27 cellular contexts compared by ENCODE assay signal in the genomic region with DNA sequence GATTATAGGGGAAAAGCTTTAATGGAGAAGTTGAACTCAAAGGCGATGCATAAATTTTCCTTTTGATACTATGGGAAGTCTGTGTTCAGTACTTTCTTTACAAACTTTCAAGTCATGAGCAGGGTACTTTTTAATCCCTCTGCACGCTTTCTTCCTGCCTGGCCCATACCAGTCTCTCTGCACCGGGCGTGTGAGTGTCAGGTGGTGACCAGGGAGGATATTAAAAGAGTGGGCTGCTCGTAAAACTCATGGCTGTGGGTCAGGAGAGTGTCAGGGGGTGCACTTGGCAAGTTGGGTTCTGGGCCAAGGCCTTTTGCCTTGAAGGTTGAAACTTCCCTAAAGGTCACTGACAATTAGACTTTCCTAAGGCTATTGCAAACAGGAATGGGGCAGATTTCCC.
"Had no signal": no experiment of that assay in that cellular context is flagged by ENCODE, and none has a peak within 500 bp of the region (broad histone marks: within the 10 kb centered on the region; RNA-seq: fewer than 3 reads in every experiment).

No MANE protein-coding gene starts in this region.

- H3K9me3 Mint-ChIP-seq: dendritic cell treated with granulocyte-macrophage colony-stimulating factor and Interleukin-4, amounts not matched to agents 40 ng/mL and 50 ng/mL, for 4 days; stimulated activated naive CD8-positive, alpha-beta T cell treated with anti-CD3 and anti-CD28 coated beads, Interleukin-15, Interleukin-2, amounts not matched to agents 100 ng/mL and 50 ng/mL, for 24 hours had no signal

- H3K4me1 Mint-ChIP-seq: central memory CD8-positive, alpha-beta T cell; naive B cell; stimulated activated effector memory CD8-positive, alpha-beta T cell treated with anti-CD3 and anti-CD28 coated beads, Interleukin-12 subunit alpha, Interleukin-12 subunit beta, amount 100 ng/mL, for 72 hours had no signal

- H3K36me3 Mint-ChIP-seq: activated naive CD8-positive, alpha-beta T cell; naive B cell; stimulated activated effector memory CD8-positive, alpha-beta T cell treated with anti-CD3 and anti-CD28 coated beads, Interleukin-12 subunit alpha, Interleukin-12 subunit beta, amount 100 ng/mL, for 72 hours had no signal

- H3K27ac Mint-ChIP-seq: activated naive CD8-positive, alpha-beta T cell; dendritic cell treated with granulocyte-macrophage colony-stimulating factor and Interleukin-4, amounts not matched to agents 40 ng/mL and 50 ng/mL, for 4 days; naive B cell; stimulated activated effector memory CD8-positive, alpha-beta T cell treated with anti-CD3 and anti-CD28 coated beads, Interleukin-12 subunit alpha, Interleukin-12 subunit beta, amount 100 ng/mL, for 72 hours; stimulated activated naive CD8-positive, alpha-beta T cell treated with anti-CD3 and anti-CD28 coated beads, Interleukin-15, Interleukin-2, amounts not matched to agents 100 ng/mL and 50 ng/mL, for 24 hours had no signal

- H3K27ac ChIP-seq: epithelial cell of prostate, esophagus squamous epithelium, left lung, lower lobe of right lung, neutrophil, skin epidermis, thoracic aorta, upper lobe of left lung, vagina had no signal

- H3K4me3 ChIP-seq: esophagus squamous epithelium, left lung, lower lobe of right lung, thoracic aorta, vagina had no signal

- H3K4me1 ChIP-seq: left lung, lower lobe of right lung, upper lobe of left lung, vagina had no signal

- H3K27me3 ChIP-seq: esophagus squamous epithelium, left lung, neutrophil, upper lobe of left lung, vagina had no signal

- H3K36me3 ChIP-seq: esophagus squamous epithelium, left lung, lower lobe of right lung, neutrophil, thoracic aorta, upper lobe of left lung, vagina had no signal

- DNase-seq: activated CD4-positive, alpha-beta T cell treated with anti-CD3 and anti-CD28 coated beads for 4 hours; activated CD4-positive, alpha-beta T cell treated with anti-CD3 and anti-CD28 coated beads, Interleukin-2, amount 50 U/mL, for 4 hours; activated effector memory CD4-positive, alpha-beta T cell treated with Interleukin-2 at 50 U/mL for 16 hours; activated naive CD4-positive, alpha-beta T cell treated with Interleukin-2 at 50 U/mL for 16 hours; activated T-cell treated with anti-CD3 and anti-CD28 coated beads for 4 hours; anterior cingulate cortex; effector CD4-positive, alpha-beta T cell; esophagus squamous epithelium; foreskin melanocyte; kidney glomerular epithelial cell; lower lobe of right lung; naive B cell; nephron progenitor cell; stimulated activated CD4-positive, alpha-beta T cell treated with anti-CD3 and anti-CD28 coated beads, Interleukin-4, amount 100 ng/mL, for 24 hours; upper lobe of left lung had no signal

- ATAC-seq: left lung; sciatic nerve; stimulated activated effector memory CD8-positive, alpha-beta T cell treated with anti-CD3 and anti-CD28 coated beads, Interleukin-12 subunit alpha, Interleukin-12 subunit beta, amount 100 ng/mL, for 72 hours had no signal

- H3K4me3 Mint-ChIP-seq: activated naive CD8-positive, alpha-beta T cell; central memory CD8-positive, alpha-beta T cell; dendritic cell treated with granulocyte-macrophage colony-stimulating factor and Interleukin-4, amounts not matched to agents 40 ng/mL and 50 ng/mL, for 4 days; naive B cell; nephron progenitor cell; stimulated activated effector memory CD8-positive, alpha-beta T cell treated with anti-CD3 and anti-CD28 coated beads, Interleukin-12 subunit alpha, Interleukin-12 subunit beta, amount 100 ng/mL, for 72 hours; stimulated activated naive CD8-positive, alpha-beta T cell treated with anti-CD3 and anti-CD28 coated beads, Interleukin-15, Interleukin-2, amounts not matched to agents 100 ng/mL and 50 ng/mL, for 24 hours had no signal
